8 cellular contexts compared by ENCODE assay signal in genomic region chr2:219228026-219228744, GRCh38. TPM values are rescaled to one million over a fixed set of nuclear protein-coding genes. Genes with fewer than 3 reads are reported as not detected.
DNase-seq lines count a peak whose midpoint lies in the region; ATAC-seq and TF ChIP-seq lines count a peak whose summit lies in the region.

No MANE protein-coding gene starts in this region.

- CTCF ChIA-PET in GM10248 (lab: Yijun Ruan, JAX), result interaction anchor here (1.2 to 3.3 kb wide), 3 partner anchors 17 to 67 kb away, joined by 3 to 15 read pairs (median 6); partner anchors contain the start of genes GLB1L and STK16

- peak overlapping the region; percentile 45 to 91 (median 82) for H3K4me3 ChIP-seq in heart right ventricle
- peak overlapping the region; percentile 70 for H3K4me3 ChIP-seq in astrocyte of the cerebellum (ENCODE audit: low read depth, low read length)
- H3K4me3 ChIP-seq in lower lobe of right lung, result peak overlapping the region; percentile 69

- DNase-seq in heart right ventricle (no peak), Right ventricle myocardium inferior (ENCODE audit: missing footprints) (no peak), astrocyte of the cerebellum (ENCODE audit: low read depth) (no peak), lower lobe of right lung (no peak), GM10248 (ENCODE audit: extremely low spot score) (no peak)

- H3K9me3 ChIP-seq in heart right ventricle, result no peaks in the 10 kb centered on the region
- no peaks in the 10 kb centered on the region for H3K9me3 ChIP-seq in lower lobe of right lung

- intact Hi-C loops in heart right ventricle (cut with DNase I), result loop anchor here in 3 of 10 donors (2.0 to 10.0 kb wide), 3 partner anchors 51 to 69 kb away; partner anchors contain the start of gene DNAJB2 (in 1 of the 3)
- intact Hi-C loops in Right ventricle myocardium inferior (cut with DNase I), result loop anchor here (2.0 to 5.0 kb wide), 2 partner anchors 21 to 49 kb away; partner anchors contain the start of genes DNAJB2 and ZFAND2B
- intact Hi-C loops in lower lobe of right lung (cut with DNase I), result no loop called here

- H3K4me1 ChIP-seq in heart right ventricle (peaks cover 15 to 49% (median 32%) of the 10 kb centered on the region in 9 donors), lower lobe of right lung (peaks cover 39% of the 10 kb centered on the region)

- POLR2A ChIA-PET in GM10248 (lab: Yijun Ruan, JAX), result interaction anchor here (1.0 to 1.3 kb wide), 2 partner anchors 21 to 59 kb away, joined by 3 to 5 read pairs; no protein-coding TSS in a partner anchor

- H3K27ac ChIP-seq in heart right ventricle, result peak overlapping the region in 9 of 10 donors; percentile 93 to 99 (median 96)
- peak overlapping the region; percentile 95 for H3K27ac ChIP-seq in lower lobe of right lung

- H3K36me3 ChIP-seq in heart right ventricle, result peaks cover 2 to 65% (median 42%) of the 10 kb centered on the region in 9 donors
- peaks cover 60% of the 10 kb centered on the region for H3K36me3 ChIP-seq in lower lobe of right lung

- H3K27me3 ChIP-seq in heart right ventricle (no peaks in the 10 kb centered on the region), lower lobe of right lung (ENCODE audit: low read depth) (no peaks in the 10 kb centered on the region)

- in situ Hi-C loops in astrocyte of the cerebellum (cut with HindIII; ENCODE audit: low sequenced_read_pairs), result loop anchor here (5.0 kb wide), 1 partner anchor 46 kb away; no protein-coding TSS in a partner anchor

- no peak for ATAC-seq in heart right ventricle
- ATAC-seq in Right ventricle myocardium inferior, result no peak
- ATAC-seq in lower lobe of right lung, result no peak
- no peak for ATAC-seq in HG03135 (IDR thresholded peaks at IDR 0.05; ENCODE audit: unreplicated experiment)
- ATAC-seq in HG03520 (IDR thresholded peaks at IDR 0.05; ENCODE audit: unreplicated experiment), result no peak
- no peak for ATAC-seq in GM18909 (IDR thresholded peaks at IDR 0.05; ENCODE audit: poor library complexity, unreplicated experiment)

- 43 to 44% methylated on average over 6 of the region's 6 CpGs for WGBS in heart right ventricle, 2 donors

- no peak for TF ChIP-seq CTCF in heart right ventricle (IDR thresholded peaks at IDR 0.05)
- no peak for TF ChIP-seq CTCF in astrocyte of the cerebellum (IDR thresholded peaks at IDR 0.05; ENCODE audit: low read depth, low read length, missing control alignments)
- TF ChIP-seq CTCF in lower lobe of right lung (IDR thresholded peaks at IDR 0.05), result no peak
- TF ChIP-seq CTCF in GM10248 (IDR thresholded peaks at IDR 0.05; ENCODE audit: control extremely low read depth, extremely low read depth, low read depth, missing control alignments), result no peak

RNA-seq across cellular contexts. Expression of gene ATG9A, which starts 1.3 kb away (rescaled TPM):
- total RNA-seq in heart right ventricle (100 to 1,000 TPM in 1 of 10 donors, 10 to 100 TPM in 9; 64.5 to 103 (median 76.4) TPM), Right ventricle myocardium inferior (79.4 TPM), lower lobe of right lung (45.7 TPM)
- polyA plus RNA-seq in heart right ventricle, result 10 to 100 TPM; 14.1 to 79.4 TPM

RNA-seq across cellular contexts. Expression of gene ANKZF1, which starts 1.4 kb away (rescaled TPM):
- total RNA-seq in heart right ventricle (10 to 100 TPM; 16.4 to 36.8 (median 25.5) TPM), Right ventricle myocardium inferior (26.6 TPM), lower lobe of right lung (46.1 TPM)
- 10 to 100 TPM; 12.7 to 44.7 TPM for polyA plus RNA-seq in heart right ventricle

RNA-seq across cellular contexts. Expression of gene ABCB6, which starts 9.4 kb away (rescaled TPM):
- total RNA-seq in heart right ventricle (10 to 100 TPM in 9 of 10 donors, 1 to 10 TPM in 1; 9.8 to 31.0 (median 14.8) TPM), Right ventricle myocardium inferior (31.4 TPM), lower lobe of right lung (15.4 TPM)
- 10 to 100 TPM; 31.0 to 34.0 TPM for polyA plus RNA-seq in heart right ventricle

RNA-seq across cellular contexts. Expression of gene GLB1L, which starts 17.1 kb away (rescaled TPM):
- 1 to 10 TPM; 1.6 to 5.2 (median 2.6) TPM for total RNA-seq in heart right ventricle
- 1 to 10 TPM; 1.5 to 2.1 TPM for polyA plus RNA-seq in heart right ventricle
- 1.8 TPM for total RNA-seq in Right ventricle myocardium inferior
- 12.6 TPM for total RNA-seq in lower lobe of right lung

RNA-seq across cellular contexts. Expression of gene STK16, which starts 17.1 kb away (rescaled TPM):
- total RNA-seq in heart right ventricle (10 to 100 TPM; 14.6 to 23.1 (median 19.7) TPM), Right ventricle myocardium inferior (17.1 TPM), lower lobe of right lung (26.7 TPM)
- 10 to 100 TPM; 12.9 to 26.7 TPM for polyA plus RNA-seq in heart right ventricle
